In genomic region chr9:136373300-136374182, GRCh38 we compare ENCODE assay signal across 9 cellular contexts. TPM values are rescaled to one million over a fixed set of nuclear protein-coding genes. Genes with fewer than 3 reads are reported as not detected.
DNase-seq lines count a peak whose midpoint lies in the region; ATAC-seq lines count a peak whose summit lies in the region.
"Had no signal": no experiment of that assay in that cellular context is flagged by ENCODE, and none has a peak within 500 bp of the region (broad histone marks: within the 10 kb centered on the region; RNA-seq: fewer than 3 reads in every experiment).

A gene with protein sequence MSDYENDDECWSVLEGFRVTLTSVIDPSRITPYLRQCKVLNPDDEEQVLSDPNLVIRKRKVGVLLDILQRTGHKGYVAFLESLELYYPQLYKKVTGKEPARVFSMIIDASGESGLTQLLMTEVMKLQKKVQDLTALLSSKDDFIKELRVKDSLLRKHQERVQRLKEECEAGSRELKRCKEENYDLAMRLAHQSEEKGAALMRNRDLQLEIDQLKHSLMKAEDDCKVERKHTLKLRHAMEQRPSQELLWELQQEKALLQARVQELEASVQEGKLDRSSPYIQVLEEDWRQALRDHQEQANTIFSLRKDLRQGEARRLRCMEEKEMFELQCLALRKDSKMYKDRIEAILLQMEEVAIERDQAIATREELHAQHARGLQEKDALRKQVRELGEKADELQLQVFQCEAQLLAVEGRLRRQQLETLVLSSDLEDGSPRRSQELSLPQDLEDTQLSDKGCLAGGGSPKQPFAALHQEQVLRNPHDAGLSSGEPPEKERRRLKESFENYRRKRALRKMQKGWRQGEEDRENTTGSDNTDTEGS (minus strand): TSS chr9:136373669. CDS start chr9:136372078, 1,591 bp downstream.

- ATAC-seq in HG02798 (IDR thresholded peaks at IDR 0.05; ENCODE audit: poor library complexity, unreplicated experiment) (no peak), GM21786 (IDR thresholded peaks at IDR 0.05; ENCODE audit: unreplicated experiment) (no peak)

- DNase-seq in DMS 273 (lab: John Stamatoyannopoulos, UW; ENCODE audit: unreplicated experiment) = peak; percentile 90
- peak; percentile 87 for DNase-seq in NOMO-1 treated with DMSO at 0.1 percent for 48 hours (lab: John Stamatoyannopoulos, UW; ENCODE audit: unreplicated experiment)
- no peak for DNase-seq in epithelial cell of prostate (ENCODE audit: low read depth, low spot score)
- DNase-seq in occipital lobe (lab: John Stamatoyannopoulos, UW) = peak; percentile 35
- no peak for DNase-seq in NCI-H2196 (lab: John Stamatoyannopoulos, UW; ENCODE audit: unreplicated experiment)
- DNase-seq in OCI-M2 (lab: John Stamatoyannopoulos, UW; ENCODE audit: unreplicated experiment) = no peak
- DNase-seq: stimulated activated CD4-positive, alpha-beta T cell treated with anti-CD3 and anti-CD28 coated beads, Interleukin-12 subunit alpha, Interleukin-12 subunit beta, amount 100 ng/mL, for 4 hours had no signal

- peak within 1 kb of the TSS; percentile 19 for H3K27ac ChIP-seq in epithelial cell of prostate

RNA-seq across cellular contexts. Expression of the gene that starts here (rescaled TPM):
- 0.47 TPM for total RNA-seq in occipital lobe

Comparison
In these comparisons a context has a peak if more than half of its experiments do, and no peak if none do; other contexts are left out.
1. Peak in DNase-seq in occipital lobe; RNA of the gene not detected or under 1 TPM.
2. DNase-seq: peak in DMS 273 (single experiment) and NOMO-1 treated with DMSO at 0.1 percent for 48 hours (single experiment); none in epithelial cell of prostate (single experiment), NCI-H2196 (single experiment) and OCI-M2 (single experiment).